In genomic region chrX:154507673-154508072, GRCh38 we compare ENCODE assay signal across 1 cellular context.
TF ChIP-seq lines count a peak whose summit lies in the region.

No MANE protein-coding gene starts in this region.

TF ChIP-seq in K562, 482 proteins besides CTCF, POLR2A, EP300 and RAD21:
- TF ChIP-seq ZNF431 (CRISPR knock-in tag; IDR thresholded peaks at IDR 0.05) (no peak), ZNF134 (CRISPR knock-in tag; conservative IDR thresholded peaks at IDR 0.05) (no peak), ETV5 (CRISPR knock-in tag; IDR thresholded peaks at IDR 0.05; ENCODE audit: low read depth) (no peak), VEZF1 (CRISPR knock-in tag; IDR thresholded peaks at IDR 0.05) (no peak), SIN3A (IDR thresholded peaks at IDR 0.05; ENCODE audit: borderline replicate concordance in 2 of 2, control insufficient read depth in 1 of 2, low read depth in 2 of 2, low read length in 2 of 2) (no peak), ZNF277 (CRISPR knock-in tag; IDR thresholded peaks at IDR 0.05; ENCODE audit: borderline replicate concordance) (no peak), ZNF354B (CRISPR knock-in tag; IDR thresholded peaks at IDR 0.05) (no peak), EGR1 (conservative IDR thresholded peaks at IDR 0.05) (no peak), CHD4 (IDR thresholded peaks at IDR 0.05; ENCODE audit: insufficient read depth, insufficient replicate concordance, low read depth, low read length, poor library complexity, severe bottlenecking) (no peak), ZMIZ1 (IDR thresholded peaks at IDR 0.05; ENCODE audit: low read depth in 2 of 2, low read length in 2 of 2) (no peak), ZC3H8 (IDR thresholded peaks at IDR 0.05) (no peak), ZNF584 (CRISPR knock-in tag; IDR thresholded peaks at IDR 0.05; ENCODE audit: low read depth) (no peak), TSHZ1 (CRISPR knock-in tag; IDR thresholded peaks at IDR 0.05) (no peak), CTBP1 (IDR thresholded peaks at IDR 0.05; ENCODE audit: borderline replicate concordance) (no peak), YY1 (IDR thresholded peaks at IDR 0.05; ENCODE audit: borderline replicate concordance in 1 of 3, control insufficient read depth in 1 of 3, extremely low read depth in 1 of 3, insufficient read depth in 3 of 3, insufficient read length in 1 of 3, insufficient replicate concordance in 2 of 3, low read depth in 1 of 3, low read length in 2 of 3) (no peak), BCL6 (CRISPR knock-in tag; IDR thresholded peaks at IDR 0.05) (no peak), SIRT6 (IDR thresholded peaks at IDR 0.05; ENCODE audit: low read depth, low read length) (no peak)
